Comparison of ENCODE assay signal across 1 cellular context in genomic region chr6:30611150-30611855, GRCh38.
TF ChIP-seq lines count a peak whose summit lies in the region.

No MANE protein-coding gene starts in this region.

TF ChIP-seq in SK-N-SH treated with all-trans-retinoic acid at 6 μM for 48 hours, 23 proteins besides CTCF, POLR2A, EP300 and RAD21 (continued from another document):
- TF ChIP-seq, protein P1, sequence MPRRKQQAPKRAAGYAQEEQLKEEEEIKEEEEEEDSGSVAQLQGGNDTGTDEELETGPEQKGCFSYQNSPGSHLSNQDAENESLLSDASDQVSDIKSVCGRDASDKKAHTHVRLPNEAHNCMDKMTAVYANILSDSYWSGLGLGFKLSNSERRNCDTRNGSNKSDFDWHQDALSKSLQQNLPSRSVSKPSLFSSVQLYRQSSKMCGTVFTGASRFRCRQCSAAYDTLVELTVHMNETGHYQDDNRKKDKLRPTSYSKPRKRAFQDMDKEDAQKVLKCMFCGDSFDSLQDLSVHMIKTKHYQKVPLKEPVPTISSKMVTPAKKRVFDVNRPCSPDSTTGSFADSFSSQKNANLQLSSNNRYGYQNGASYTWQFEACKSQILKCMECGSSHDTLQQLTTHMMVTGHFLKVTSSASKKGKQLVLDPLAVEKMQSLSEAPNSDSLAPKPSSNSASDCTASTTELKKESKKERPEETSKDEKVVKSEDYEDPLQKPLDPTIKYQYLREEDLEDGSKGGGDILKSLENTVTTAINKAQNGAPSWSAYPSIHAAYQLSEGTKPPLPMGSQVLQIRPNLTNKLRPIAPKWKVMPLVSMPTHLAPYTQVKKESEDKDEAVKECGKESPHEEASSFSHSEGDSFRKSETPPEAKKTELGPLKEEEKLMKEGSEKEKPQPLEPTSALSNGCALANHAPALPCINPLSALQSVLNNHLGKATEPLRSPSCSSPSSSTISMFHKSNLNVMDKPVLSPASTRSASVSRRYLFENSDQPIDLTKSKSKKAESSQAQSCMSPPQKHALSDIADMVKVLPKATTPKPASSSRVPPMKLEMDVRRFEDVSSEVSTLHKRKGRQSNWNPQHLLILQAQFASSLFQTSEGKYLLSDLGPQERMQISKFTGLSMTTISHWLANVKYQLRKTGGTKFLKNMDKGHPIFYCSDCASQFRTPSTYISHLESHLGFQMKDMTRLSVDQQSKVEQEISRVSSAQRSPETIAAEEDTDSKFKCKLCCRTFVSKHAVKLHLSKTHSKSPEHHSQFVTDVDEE (CRISPR knock-in tag; IDR thresholded peaks at IDR 0.05), result no peak
- no peak for TF ChIP-seq ZFP3 (CRISPR knock-in tag; IDR thresholded peaks at IDR 0.05)
